Comparison of ENCODE assay signal across 8 cellular contexts in the genomic region with DNA sequence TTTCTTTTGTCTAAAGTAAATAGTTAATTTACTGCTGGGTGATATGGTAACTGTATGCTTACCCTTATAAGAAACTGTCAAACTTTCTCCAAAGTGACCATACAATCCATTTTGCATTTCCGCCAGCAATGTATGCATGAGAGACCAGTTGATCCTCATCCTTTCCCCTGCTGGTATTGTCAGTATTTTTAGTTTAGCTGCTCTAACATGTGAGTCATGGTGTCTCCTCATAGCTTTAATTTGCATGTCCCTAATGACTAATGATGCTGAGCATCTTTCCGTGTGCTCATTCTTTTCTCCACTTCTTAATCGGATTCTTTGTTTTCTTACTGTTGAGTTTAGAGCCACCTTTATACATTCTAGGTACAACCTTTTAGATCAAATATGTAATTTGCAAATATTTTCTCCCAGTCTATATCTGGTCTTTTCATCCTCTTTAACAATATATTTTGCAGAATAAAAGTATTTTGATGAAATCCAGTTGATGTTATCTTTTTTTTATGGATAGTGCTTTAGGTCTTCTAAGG.
A peak's percentile ranks its signal among the peaks of the same experiment; 100 is the strongest.
DNase-seq lines count a peak whose midpoint lies in the region; ATAC-seq and TF ChIP-seq lines count a peak whose summit lies in the region.
"Not testable (repeated sequence)": the region's sequence is repeated elsewhere in the genome, so short reads cannot be mapped to it uniquely, and the experiment has no call there.

No MANE protein-coding gene starts in this region.

- peak; percentile 86 for ATAC-seq in GM18861 (IDR thresholded peaks at IDR 0.05; ENCODE audit: unreplicated experiment)
- ATAC-seq in HG02938 (IDR thresholded peaks at IDR 0.05; ENCODE audit: unreplicated experiment) = peak; percentile 73
- ATAC-seq in HG03575 (IDR thresholded peaks at IDR 0.05; ENCODE audit: extremely low read depth, insufficient number of reproducible peaks, low FRiP score, unreplicated experiment) = peak; percentile 46
- peak; percentile 62 for ATAC-seq in activated naive CD8-positive, alpha-beta T cell treated with anti-CD3 and anti-CD28 coated beads, Interleukin-2, amount 50 U/mL, for 24 hours
- ATAC-seq in stimulated activated naive CD8-positive, alpha-beta T cell treated with anti-CD3 and anti-CD28 coated beads, Interleukin-15, amount 100 ng/mL, for 72 hours = peak; percentile 39

- not testable (repeated sequence) for H3K4me3 Mint-ChIP-seq in activated naive CD8-positive, alpha-beta T cell treated with anti-CD3 and anti-CD28 coated beads, Interleukin-2, amount 50 U/mL, for 24 hours; stimulated activated naive CD8-positive, alpha-beta T cell treated with anti-CD3 and anti-CD28 coated beads, Interleukin-15, amount 100 ng/mL, for 72 hours

- not testable (repeated sequence) for TF ChIP-seq CTCF in WI38 (IDR thresholded peaks at IDR 0.05; ENCODE audit: low read depth, low read length)

- not testable (repeated sequence) for H3K36me3 Mint-ChIP-seq in activated naive CD8-positive, alpha-beta T cell treated with anti-CD3 and anti-CD28 coated beads, Interleukin-2, amount 50 U/mL, for 24 hours (ENCODE audit: low read depth)

- not testable (repeated sequence) for H3K27ac Mint-ChIP-seq in activated naive CD8-positive, alpha-beta T cell treated with anti-CD3 and anti-CD28 coated beads, Interleukin-2, amount 50 U/mL, for 24 hours; stimulated activated naive CD8-positive, alpha-beta T cell treated with anti-CD3 and anti-CD28 coated beads, Interleukin-15, amount 100 ng/mL, for 72 hours

- H3K27me3 Mint-ChIP-seq in activated naive CD8-positive, alpha-beta T cell treated with anti-CD3 and anti-CD28 coated beads, Interleukin-2, amount 50 U/mL, for 24 hours = peaks cover 10% of the 10 kb centered on the region
- not testable (repeated sequence) for H3K27me3 Mint-ChIP-seq in stimulated activated naive CD8-positive, alpha-beta T cell treated with anti-CD3 and anti-CD28 coated beads, Interleukin-15, amount 100 ng/mL, for 72 hours

- DNase-seq in A172 (ENCODE audit: low spot score) (peak; percentile 38), kidney tubule cell (ENCODE audit: low spot score) (peak; percentile 20)
- not testable (repeated sequence) for DNase-seq in activated naive CD8-positive, alpha-beta T cell treated with anti-CD3 and anti-CD28 coated beads, Interleukin-2, amount 50 U/mL, for 24 hours; stimulated activated naive CD8-positive, alpha-beta T cell treated with anti-CD3 and anti-CD28 coated beads, Interleukin-15, amount 100 ng/mL, for 72 hours

- H3K9me3 Mint-ChIP-seq in activated naive CD8-positive, alpha-beta T cell treated with anti-CD3 and anti-CD28 coated beads, Interleukin-2, amount 50 U/mL, for 24 hours; stimulated activated naive CD8-positive, alpha-beta T cell treated with anti-CD3 and anti-CD28 coated beads, Interleukin-15, amount 100 ng/mL, for 72 hours: not testable (repeated sequence)

- H3K4me1 Mint-ChIP-seq in activated naive CD8-positive, alpha-beta T cell treated with anti-CD3 and anti-CD28 coated beads, Interleukin-2, amount 50 U/mL, for 24 hours = peaks cover 23% of the 10 kb centered on the region
- not testable (repeated sequence) for H3K4me1 Mint-ChIP-seq in stimulated activated naive CD8-positive, alpha-beta T cell treated with anti-CD3 and anti-CD28 coated beads, Interleukin-15, amount 100 ng/mL, for 72 hours

- peak overlapping the region; percentile 46 for H3K4me3 ChIP-seq in WI38 (ENCODE audit: low read depth, low read length)
